Comparison of ENCODE assay signal across 25 cellular contexts in the genomic region with DNA sequence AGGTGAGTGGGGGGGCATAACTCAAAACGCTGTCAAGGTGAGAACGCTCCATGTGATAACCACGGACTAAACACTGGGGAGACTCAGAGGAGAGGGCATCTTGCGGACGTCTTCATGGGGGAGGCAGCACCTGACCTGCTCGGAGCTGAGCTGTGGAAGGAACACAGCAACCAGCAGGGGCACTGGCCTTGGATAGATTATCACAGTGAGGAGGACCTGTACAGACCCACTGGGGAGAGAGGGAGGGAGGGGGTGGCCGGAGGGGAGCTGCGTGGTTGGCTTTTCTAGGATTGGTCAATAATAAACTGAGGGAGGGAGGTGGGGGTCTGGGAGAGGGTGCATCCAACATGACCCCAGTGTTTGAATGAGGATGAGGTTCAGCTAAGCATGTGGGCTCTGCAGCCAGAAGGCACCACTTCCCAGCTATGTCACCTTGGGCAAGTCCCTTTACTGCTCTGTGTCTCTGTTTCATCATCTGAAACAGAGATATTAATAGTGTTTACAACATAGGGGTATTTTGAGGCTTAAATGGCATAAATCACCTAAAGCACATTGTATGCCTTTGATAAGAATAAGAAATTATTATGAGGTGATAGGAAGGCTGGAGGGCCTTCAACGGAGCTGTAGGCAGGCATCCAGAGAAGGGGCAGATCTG.
DNase-seq lines count a peak whose midpoint lies in the region; FAIRE-seq and TF ChIP-seq lines count a peak whose summit lies in the region.
"Had no signal": no experiment of that assay in that cellular context is flagged by ENCODE, and none has a peak within 500 bp of the region (broad histone marks: within the 10 kb centered on the region; RNA-seq: fewer than 3 reads in every experiment).

No MANE protein-coding gene starts in this region.

- no peaks in the 10 kb centered on the region for H4K20me1 ChIP-seq in OCI-LY3 (ENCODE audit: insufficient read depth, low read length)

- H3K4me3 ChIP-seq in OCI-LY3 (ENCODE audit: low read length) (peak overlapping the region; percentile 35), esophagus muscularis mucosa (no peak overlapping the region), kidney (ENCODE audit: low read length in 2 of 2) (no peak overlapping the region)
- H3K4me3 ChIP-seq: A549 had no signal

- no peaks in the 10 kb centered on the region for H3K4me1 Mint-ChIP-seq in type B pancreatic cell (ENCODE audit: unreplicated experiment)
- H3K4me1 Mint-ChIP-seq: IgD-negative memory B cell had no signal

- H3K4me3 Mint-ChIP-seq in type B pancreatic cell = no peak overlapping the region
- H3K4me3 Mint-ChIP-seq: CD8-positive, alpha-beta T cell; IgD-negative memory B cell had no signal

- FAIRE-seq in kidney (lab: Jason Lieb, UNC) = no peak
- FAIRE-seq: A549, GM19239 had no signal

- H2AFZ ChIP-seq in OCI-LY3 (ENCODE audit: low read depth, low read length) = peak overlapping the region; percentile 78

- peak overlapping the region; percentile 55; the same call in 1 of the 2 replicates for H3K9ac ChIP-seq in OCI-LY3 (ENCODE audit: low read length)
- H3K9ac ChIP-seq in kidney (ENCODE audit: low read length in 2 of 2) = no peak overlapping the region

- TF ChIP-seq POLR2A in esophagus muscularis mucosa (IDR thresholded peaks at IDR 0.05; ENCODE audit: low read depth) = no peak

- H3K79me2 ChIP-seq in OCI-LY3 (ENCODE audit: low read length) = no peaks in the 10 kb centered on the region

- no peak overlapping the region for H3K27ac Mint-ChIP-seq in type B pancreatic cell
- H3K27ac Mint-ChIP-seq: CD8-positive, alpha-beta T cell; IgD-negative memory B cell had no signal

- TF ChIP-seq EP300 in esophagus muscularis mucosa (IDR thresholded peaks at IDR 0.05) = no peak

- CTCF ChIA-PET in GM10248 (lab: Yijun Ruan, JAX) = interaction anchor here (1.8 kb wide), 1 partner anchor 11 kb away, joined by 4 read pairs; no protein-coding TSS in a partner anchor

- H3K4me2 ChIP-seq in OCI-LY3 (ENCODE audit: low read length) = peak overlapping the region; percentile 52
- H3K4me2 ChIP-seq: A549 had no signal

- no peaks in the 10 kb centered on the region for H3K36me3 Mint-ChIP-seq in type B pancreatic cell
- H3K36me3 Mint-ChIP-seq: CD8-positive, alpha-beta T cell had no signal

- WGBS in esophagus muscularis mucosa = 72% methylated on average over 9 of the region's 9 CpGs

- POLR2A ChIA-PET in GM10248 (lab: Yijun Ruan, JAX) = no interaction called here

- peaks cover 42% of the 10 kb centered on the region for H3K27me3 Mint-ChIP-seq in type B pancreatic cell

- no peaks in the 10 kb centered on the region for H3K27me3 ChIP-seq in OCI-LY3 (ENCODE audit: low read depth, low read length)
- peaks cover 0 to 57% (median 0%) of the 10 kb centered on the region in 4 donors for H3K27me3 ChIP-seq in esophagus muscularis mucosa
- H3K27me3 ChIP-seq: BE2C had no signal

- no peak for TF ChIP-seq CTCF in GM10248 (IDR thresholded peaks at IDR 0.05; ENCODE audit: control extremely low read depth, extremely low read depth, low read depth, missing control alignments)
- no peak for TF ChIP-seq CTCF in OCI-LY3 (IDR thresholded peaks at IDR 0.05; ENCODE audit: low read depth, low read length)
- TF ChIP-seq CTCF in esophagus muscularis mucosa (IDR thresholded peaks at IDR 0.05) = no peak
- no peak for TF ChIP-seq CTCF in type B pancreatic cell (conservative IDR thresholded peaks at IDR 0.05)
- no peak for TF ChIP-seq CTCF in kidney (IDR thresholded peaks at IDR 0.05; ENCODE audit: borderline replicate concordance, extremely low read depth, insufficient read depth)

- H3K27ac ChIP-seq in OCI-LY3 (ENCODE audit: low read length) (peak overlapping the region; percentile 76), esophagus muscularis mucosa (replicated peaks in 1 of 4) (no peak overlapping the region), kidney (ENCODE audit: low read depth in 2 of 2, low read length in 2 of 2) (no peak overlapping the region)
- H3K27ac ChIP-seq: A549 had no signal

- DNase-seq in GM10248 (ENCODE audit: extremely low spot score) (peak; percentile 23), esophagus muscularis mucosa (ENCODE audit: extremely low spot score) (peak; percentile 64), type B pancreatic cell (ENCODE audit: extremely low spot score, unreplicated experiment) (peak; percentile 48), kidney (no peak), SIG-M5 treated with dmso at 0.1 percent for 504 hours (lab: John Stamatoyannopoulos, UW; ENCODE audit: unreplicated experiment) (no peak), GDM1 (lab: John Stamatoyannopoulos, UW) (no peak), SW 1271 (lab: John Stamatoyannopoulos, UW) (no peak)
- DNase-seq: Calu3, DMS53, GF-D8, Karpas-422, MV-4-11, NCI-H1105 treated with DMSO at 0.1 percent for 48 hours, NCI-H1694, NCI-H2081 treated with DMSO at 0.1 percent for 48 hours, NCI-H2171 treated with DMSO at 0.1 percent for 48 hours, NCI-H526, SIG-M5, T-helper 1 cell had no signal

- H3K36me3 ChIP-seq in OCI-LY3 (replicated peaks; ENCODE audit: low read depth, low read length) (no peaks in the 10 kb centered on the region), esophagus muscularis mucosa (no peaks in the 10 kb centered on the region), kidney (ENCODE audit: control insufficient read depth in 1 of 2, insufficient read depth in 2 of 2, low read length in 2 of 2) (no peaks in the 10 kb centered on the region)
- H3K36me3 ChIP-seq: BE2C had no signal

- no peaks in the 10 kb centered on the region for H3K9me3 Mint-ChIP-seq in type B pancreatic cell

- H3K9me3 ChIP-seq in OCI-LY3 (ENCODE audit: insufficient read depth, low read length) (no peaks in the 10 kb centered on the region), esophagus muscularis mucosa (peaks cover 0 to 5% (median 0%) of the 10 kb centered on the region in 4 donors), kidney (ENCODE audit: control insufficient read depth in 1 of 2, low read length in 2 of 2) (no peaks in the 10 kb centered on the region)
- H3K9me3 ChIP-seq: A549, BE2C had no signal

- H3K4me1 ChIP-seq in OCI-LY3 (ENCODE audit: low read length) (peaks cover 28% of the 10 kb centered on the region), esophagus muscularis mucosa (no peaks in the 10 kb centered on the region), kidney (ENCODE audit: control insufficient read depth in 1 of 2, insufficient read depth in 1 of 2, low read depth in 1 of 2, low read length in 2 of 2) (no peaks in the 10 kb centered on the region)
- H3K4me1 ChIP-seq: A549, BE2C had no signal

- intact Hi-C loops in esophagus muscularis mucosa (cut with DNase I) (no loop called here), kidney (cut with DNase I) (no loop called here)

Comparison
In these comparisons a context has a peak if more than half of its experiments do, and no peak if none do; other contexts are left out.
1. DNase-seq: peak in GM10248 (single experiment), esophagus muscularis mucosa (single experiment) and type B pancreatic cell (single experiment); none in kidney (single experiment), SIG-M5 treated with dmso at 0.1 percent for 504 hours (single experiment), GDM1 (single experiment) and SW 1271 (0 of 2).